13 cellular contexts compared by ENCODE assay signal in genomic region chr1:167666416-167666815, GRCh38. TPM values are rescaled to one million over a fixed set of nuclear protein-coding genes. Genes with fewer than 3 reads are reported as not detected.
A peak's percentile ranks its signal among the peaks of the same experiment; 100 is the strongest.
DNase-seq lines count a peak whose midpoint lies in the region; ATAC-seq and TF ChIP-seq lines count a peak whose summit lies in the region.
"Had no signal": no experiment of that assay in that cellular context is flagged by ENCODE, and none has a peak within 500 bp of the region (broad histone marks: within the 10 kb centered on the region; RNA-seq: fewer than 3 reads in every experiment).

No MANE protein-coding gene starts in this region.

- no peaks in the 10 kb centered on the region for H3K79me2 ChIP-seq in smooth muscle cell (ENCODE audit: low read depth)

- no peaks in the 10 kb centered on the region for H4K20me1 ChIP-seq in smooth muscle cell (ENCODE audit: low read depth)

- TF ChIP-seq POLR2A in gastroesophageal sphincter (IDR thresholded peaks at IDR 0.05) (no peak), testis (IDR thresholded peaks at IDR 0.05) (no peak)

- no peak overlapping the region for H3K4me3 ChIP-seq in gastroesophageal sphincter
- H3K4me3 ChIP-seq in smooth muscle cell: no peak overlapping the region
- H3K4me3 ChIP-seq in testis: no peak overlapping the region

- H3K4me2 ChIP-seq in smooth muscle cell: no peak overlapping the region

- H3K36me3 ChIP-seq in gastroesophageal sphincter: no peaks in the 10 kb centered on the region
- no peaks in the 10 kb centered on the region for H3K36me3 ChIP-seq in smooth muscle cell (ENCODE audit: low read depth)
- no peaks in the 10 kb centered on the region for H3K36me3 ChIP-seq in testis (ENCODE audit: low read depth, missing control alignments)

- H3K9ac ChIP-seq in smooth muscle cell (ENCODE audit: low read depth): peak overlapping the region; percentile 13

- H3K4me1 Mint-ChIP-seq in activated B cell treated with CpG ODN at 0.5 μM for 24 hours: peaks cover 100% of the 10 kb centered on the region

- H3K4me3 Mint-ChIP-seq in activated B cell treated with CpG ODN at 0.5 μM for 24 hours: peak overlapping the region; percentile 36
- H3K4me3 Mint-ChIP-seq: activated CD4-positive, alpha-beta T cell treated with anti-CD3 and anti-CD28 coated beads, Interleukin-2, amount 10 ng/mL, durations not matched to agents 7 days and 5 days; mesothelial cell of epicardium had no signal

- H3F3A ChIP-seq in smooth muscle cell (ENCODE audit: low read depth): no peaks in the 10 kb centered on the region

- no peak for TF ChIP-seq EP300 in gastroesophageal sphincter (IDR thresholded peaks at IDR 0.05)

- CTCF ChIA-PET in activated B cell treated with CpG ODN at 0.5 μM for 24 hours (lab: Charles Lee): interaction anchor here (1.4 kb wide), 1 partner anchor 22 kb away, joined by 5 read pairs; no protein-coding TSS in a partner anchor

- H3K27ac ChIP-seq in gastroesophageal sphincter (no peak overlapping the region), smooth muscle cell (ENCODE audit: low read depth) (peak overlapping the region; percentile 45), testis (no peak overlapping the region)

- POLR2A ChIA-PET in activated B cell treated with CpG ODN at 0.5 μM for 24 hours (lab: Charles Lee): interaction anchor here (1.9 to 3.5 kb wide), 2 partner anchors 16 to 50 kb away, joined by 6 to 16 read pairs; no protein-coding TSS in a partner anchor

- H3K9me3 ChIP-seq in gastroesophageal sphincter (no peaks in the 10 kb centered on the region), smooth muscle cell (replicated peaks; ENCODE audit: low read depth) (no peaks in the 10 kb centered on the region), testis (no peaks in the 10 kb centered on the region)

- H3K27me3 ChIP-seq in gastroesophageal sphincter (no peaks in the 10 kb centered on the region), smooth muscle cell (ENCODE audit: low read depth) (no peaks in the 10 kb centered on the region), testis (no peaks in the 10 kb centered on the region)

- H3K4me1 ChIP-seq in gastroesophageal sphincter (peaks cover 2 to 38% (median 22%) of the 10 kb centered on the region in 3 donors), smooth muscle cell (ENCODE audit: low read depth) (no peaks in the 10 kb centered on the region), testis (peaks cover 20% of the 10 kb centered on the region)

- H3K9me3 Mint-ChIP-seq in activated B cell treated with CpG ODN at 0.5 μM for 24 hours: no peaks in the 10 kb centered on the region
- H3K9me3 Mint-ChIP-seq: activated CD4-positive, alpha-beta T cell treated with anti-CD3 and anti-CD28 coated beads, Interleukin-2, amount 10 ng/mL, durations not matched to agents 7 days and 5 days; mesothelial cell of epicardium had no signal

- H2AFZ ChIP-seq in smooth muscle cell (ENCODE audit: low read depth): peak overlapping the region; percentile 68

- H3K27ac Mint-ChIP-seq in activated B cell treated with CpG ODN at 0.5 μM for 24 hours: peak overlapping the region; percentile 77
- H3K27ac Mint-ChIP-seq: activated CD4-positive, alpha-beta T cell treated with anti-CD3 and anti-CD28 coated beads, Interleukin-2, amount 10 ng/mL, durations not matched to agents 7 days and 5 days; mesothelial cell of epicardium had no signal

- 65 to 100% methylated on average over 1 to 3 of the region's 4 CpGs for WGBS in gastroesophageal sphincter (ENCODE audit: low coverage in 1 of 2), 2 donors
- 52% methylated on average over 4 of the region's 4 CpGs for WGBS in smooth muscle cell (ENCODE audit: low lambda C conversion rate)
- WGBS in testis, 2 donors: 89 to 92% methylated on average over 4 of the region's 4 CpGs

- intact Hi-C loops in activated B cell treated with CpG ODN at 0.5 μM for 24 hours (cut with micrococcal nuclease) (no loop called here), testis (cut with DNase I; ENCODE audit: low total_unique reads) (no loop called here)

- DNase-seq in activated effector memory CD4-positive, alpha-beta T cell treated with anti-CD3 and anti-CD28 coated beads, Interleukin-2, amount 50 U/mL, for 16 hours: peak; percentile 44
- no peak for DNase-seq in activated effector memory CD4-positive, alpha-beta T cell treated with Interleukin-2 at 50 U/mL for 16 hours
- DNase-seq in activated B cell treated with CpG ODN at 0.5 μM for 24 hours: no peak
- DNase-seq in smooth muscle cell (lab: John Stamatoyannopoulos, UW; ENCODE audit: unreplicated experiment): no peak
- DNase-seq in KG1 (lab: John Stamatoyannopoulos, UW): no peak
- no peak for DNase-seq in NOMO-1 treated with dmso at 0.1 percent for 144 hours (lab: John Stamatoyannopoulos, UW; ENCODE audit: unreplicated experiment)
- no peak for DNase-seq in testis
- DNase-seq: activated CD4-positive, alpha-beta T cell treated with anti-CD3 and anti-CD28 coated beads, Interleukin-2, amount 10 ng/mL, durations not matched to agents 7 days and 5 days; foreskin melanocyte; SIG-M5 had no signal

- H3K36me3 Mint-ChIP-seq in activated B cell treated with CpG ODN at 0.5 μM for 24 hours (ENCODE audit: low read depth): peaks cover 87% of the 10 kb centered on the region
- H3K36me3 Mint-ChIP-seq: mesothelial cell of epicardium had no signal

- TF ChIP-seq CTCF in activated B cell treated with CpG ODN at 0.5 μM for 24 hours (IDR thresholded peaks at IDR 0.05) (no peak), gastroesophageal sphincter (IDR thresholded peaks at IDR 0.05) (no peak), smooth muscle cell (IDR thresholded peaks at IDR 0.05; ENCODE audit: borderline replicate concordance, insufficient read depth, poor library complexity, severe bottlenecking) (no peak), testis (IDR thresholded peaks at IDR 0.05) (no peak)

- H3K27me3 Mint-ChIP-seq in activated B cell treated with CpG ODN at 0.5 μM for 24 hours: no peaks in the 10 kb centered on the region
- H3K27me3 Mint-ChIP-seq: activated CD4-positive, alpha-beta T cell treated with anti-CD3 and anti-CD28 coated beads, Interleukin-2, amount 10 ng/mL, durations not matched to agents 7 days and 5 days had no signal

- ATAC-seq in activated B cell treated with CpG ODN at 0.5 μM for 24 hours (ENCODE audit: low read depth) (no peak), gastroesophageal sphincter (peak; percentile 49)

RNA-seq across cellular contexts. Expression of gene RCSD1, which starts 36.4 kb away (rescaled TPM):
- total RNA-seq in activated B cell treated with CpG ODN at 0.5 μM for 24 hours (184 and 185 TPM in 2 replicates), gastroesophageal sphincter (10 to 100 TPM; 14.5 to 20.6 (median 17.3) TPM), smooth muscle cell (0.27 TPM in 1 of 2 replicates, not detected in the other), testis (10 to 100 TPM; 13.8 to 24.7 TPM)
- polyA plus RNA-seq in smooth muscle cell (0.40 TPM in 1 of 2 replicates, not detected in the other), testis (ENCODE audit: insufficient read depth, low read depth, low replicate concordance) (14.1 TPM)
- polyA plus RNA-seq: AG04450 had no signal

RNA-seq across cellular contexts. Expression of gene MPZL1, which starts 55.4 kb away (rescaled TPM):
- total RNA-seq in activated B cell treated with CpG ODN at 0.5 μM for 24 hours (27.2 and 27.4 TPM in 2 replicates), gastroesophageal sphincter (100 to 1,000 TPM in 1 of 4 donors, 10 to 100 TPM in 3; 83.7 to 127 (median 95.8) TPM), smooth muscle cell (250 and 264 TPM in 2 replicates), testis (100 to 1,000 TPM; 154 to 160 TPM)
- polyA plus RNA-seq in smooth muscle cell (276 and 303 TPM in 2 replicates), testis (ENCODE audit: insufficient read depth, low read depth, low replicate concordance) (148 TPM)

Comparison
In these comparisons a context has a peak if more than half of its experiments do, and no peak if none do; other contexts are left out.
1. RNA of gene RCSD1, which starts 36.4 kb away (total RNA-seq): 184 to 185 TPM in activated B cell treated with CpG ODN at 0.5 μM for 24 hours, 13.8 to 24.7 TPM in testis and 14.5 to 20.6 TPM in gastroesophageal sphincter; 0.27 TPM in smooth muscle cell; every median in the first group is over 10 times any median in the second.